Comparison of ENCODE assay signal across 10 cellular contexts in genomic region chr20:13231031-13231752, GRCh38. TPM values are rescaled to one million over a fixed set of nuclear protein-coding genes. Genes with fewer than 3 reads are reported as not detected.
DNase-seq lines count a peak whose midpoint lies in the region; ATAC-seq and TF ChIP-seq lines count a peak whose summit lies in the region.
"Had no signal": no experiment of that assay in that cellular context is flagged by ENCODE, and none has a peak within 500 bp of the region (broad histone marks: within the 10 kb centered on the region; RNA-seq: fewer than 3 reads in every experiment).

No MANE protein-coding gene starts in this region.

- H3K4ac ChIP-seq in mesendoderm (ENCODE audit: low read depth, low read length) = no peak overlapping the region

- H3K27me3 ChIP-seq in CD8-positive, alpha-beta T cell (ENCODE audit: insufficient read depth, low read length) = no peaks in the 10 kb centered on the region
- H3K27me3 ChIP-seq in mesendoderm (ENCODE audit: insufficient read depth, low read length, poor library complexity) = no peaks in the 10 kb centered on the region

- no peaks in the 10 kb centered on the region for H3K79me1 ChIP-seq in mesendoderm (ENCODE audit: low read length)

- H2BK5ac ChIP-seq in mesendoderm (ENCODE audit: low read length) = no peak overlapping the region

- no peaks in the 10 kb centered on the region for H3K36me3 Mint-ChIP-seq in CD8-positive, alpha-beta T cell

- no peak overlapping the region for H4K8ac ChIP-seq in mesendoderm (ENCODE audit: low read depth, low read length)

- no peak overlapping the region for H2BK120ac ChIP-seq in mesendoderm (ENCODE audit: low read depth, low read length)

- peak overlapping the region; percentile 93 for H3K27ac Mint-ChIP-seq in CD8-positive, alpha-beta T cell
- H3K27ac Mint-ChIP-seq: nephron had no signal

- no CpG with 5 or more reads among the region's 7 CpGs for WGBS in mesendoderm (ENCODE audit: extremely low coverage, insufficient coverage, low lambda C conversion rate)

- H2BK15ac ChIP-seq in mesendoderm (replicated peaks; ENCODE audit: low read depth) = no peak overlapping the region

- no peaks in the 10 kb centered on the region for H3K27me3 Mint-ChIP-seq in CD8-positive, alpha-beta T cell (ENCODE audit: low read depth)

- H3K36me3 ChIP-seq in CD8-positive, alpha-beta T cell (ENCODE audit: insufficient read depth, low read length) = no peaks in the 10 kb centered on the region
- no peaks in the 10 kb centered on the region for H3K36me3 ChIP-seq in mesendoderm (ENCODE audit: control insufficient read depth, insufficient read depth, low read length)

- H2AK5ac ChIP-seq in mesendoderm (ENCODE audit: low read length) = no peak overlapping the region

- CTCF ChIA-PET in CD8-positive, alpha-beta T cell (lab: Charles Lee) = interaction anchor here (1.1 kb wide), 1 partner anchor 10 kb away, joined by 3 read pairs; the partner anchor contains the start of gene ISM1

- peak overlapping the region; percentile 17 for H3K4me3 Mint-ChIP-seq in CD8-positive, alpha-beta T cell
- H3K4me3 Mint-ChIP-seq: nephron had no signal

- H3K9ac ChIP-seq in mesendoderm (ENCODE audit: low read length) = no peak overlapping the region

- H3K27ac ChIP-seq in CD8-positive, alpha-beta T cell (ENCODE audit: low read depth, low read length) = peak overlapping the region; percentile 67
- H3K27ac ChIP-seq in mesendoderm (ENCODE audit: low read depth, low read length) = no peak overlapping the region

- intact Hi-C loops in CD8-positive, alpha-beta T cell (cut with DNase I, micrococcal nuclease) = loop anchor here in 1 of 2 experiments (1.0 to 10.0 kb wide), 3 partner anchors 10 to 404 kb away; partner anchors contain the start of genes ISM1 and TASP1

- H3K23ac ChIP-seq in mesendoderm (ENCODE audit: low read length) = no peak overlapping the region

- no peak overlapping the region for H4K5ac ChIP-seq in mesendoderm (ENCODE audit: low read length)

- H3K9me3 Mint-ChIP-seq in CD8-positive, alpha-beta T cell = peaks cover 3% of the 10 kb centered on the region

- DNase-seq in CD8-positive, alpha-beta T cell = peak in 4 of 7 experiments; percentile 13 to 41 (median 30)
- peak; percentile 69 for DNase-seq in NCI-H226
- peak; percentile 66 for DNase-seq in activated effector memory CD4-positive, alpha-beta T cell treated with anti-CD3 and anti-CD28 coated beads, Interleukin-2, amount 50 U/mL, for 16 hours
- DNase-seq in mesendoderm = peak; percentile 64
- no peak for DNase-seq in effector CD8-positive, alpha-beta T cell (lab: John Stamatoyannopoulos, UW)

- H3K4me1 ChIP-seq in CD8-positive, alpha-beta T cell (ENCODE audit: insufficient read depth, low read length) = peaks cover 42% of the 10 kb centered on the region
- no peaks in the 10 kb centered on the region for H3K4me1 ChIP-seq in mesendoderm (ENCODE audit: control insufficient read depth, low read depth, low read length)

- ATAC-seq in CD8-positive, alpha-beta T cell = peak; percentile 92
- no peak for ATAC-seq in HG03159 (IDR thresholded peaks at IDR 0.05; ENCODE audit: unreplicated experiment)
- ATAC-seq in GM21528 (IDR thresholded peaks at IDR 0.05; ENCODE audit: low FRiP score, unreplicated experiment) = no peak
- ATAC-seq in HG03025 (IDR thresholded peaks at IDR 0.05; ENCODE audit: low FRiP score, unreplicated experiment) = no peak
- ATAC-seq: K562 had no signal

- no peak overlapping the region for H3K18ac ChIP-seq in mesendoderm (ENCODE audit: low read length)

- no peak overlapping the region for H3K4me2 ChIP-seq in mesendoderm (ENCODE audit: low read length)

- H3K9me3 ChIP-seq in CD8-positive, alpha-beta T cell (ENCODE audit: low read length) = no peaks in the 10 kb centered on the region

- TF ChIP-seq CTCF in CD8-positive, alpha-beta T cell (IDR thresholded peaks at IDR 0.05) = no peak

- no peak overlapping the region for H3K56ac ChIP-seq in mesendoderm (ENCODE audit: low read length)

- H3K4me3 ChIP-seq in CD8-positive, alpha-beta T cell (ENCODE audit: low read depth, low read length) = no peak overlapping the region
- no peak overlapping the region for H3K4me3 ChIP-seq in mesendoderm (ENCODE audit: low read length)
- H3K4me3 ChIP-seq: K562 had no signal

- peaks cover 36% of the 10 kb centered on the region for H3K4me1 Mint-ChIP-seq in CD8-positive, alpha-beta T cell (ENCODE audit: low read depth)
- H3K4me1 Mint-ChIP-seq: nephron had no signal

- POLR2A ChIA-PET in CD8-positive, alpha-beta T cell (lab: Charles Lee) = interaction anchor here (1.6 kb wide), 1 partner anchor 17 kb away, joined by 4 read pairs; no protein-coding TSS in a partner anchor

- no peaks in the 10 kb centered on the region for H3K79me2 ChIP-seq in mesendoderm (ENCODE audit: control insufficient read depth, insufficient read depth, low read length)

RNA-seq across cellular contexts. Expression of gene ISM1, which starts 10.1 kb away (rescaled TPM):
- under 1 TPM; 0.24 to 0.28 TPM for total RNA-seq in CD8-positive, alpha-beta T cell
- 0.25 TPM for polyA plus RNA-seq in mesendoderm (2013, experiment 1 of 2)
- polyA plus RNA-seq in mesendoderm (2013, experiment 2 of 2) = 0.20 TPM
- total RNA-seq: K562 had no signal
- polyA plus RNA-seq: K562 had no signal
